In genomic region chr15:87724330-87724729, GRCh38 we compare ENCODE assay signal across 13 cellular contexts.
"Had no signal": no experiment of that assay in that cellular context is flagged by ENCODE, and none has a peak within 500 bp of the region (broad histone marks: within the 10 kb centered on the region; RNA-seq: fewer than 3 reads in every experiment).

No MANE protein-coding gene starts in this region.

- H2AFZ ChIP-seq: neural progenitor cell had no signal

- DNase-seq: activated CD4-positive, alpha-beta T cell treated with anti-CD3 and anti-CD28 coated beads for 4 hours; activated CD8-positive, alpha-beta memory T cell treated with anti-CD3 and anti-CD28 coated beads, Interleukin-2, amount 50 U/mL, for 48 hours; activated CD8-positive, alpha-beta T cell treated with anti-CD3 and anti-CD28 coated beads, Interleukin-2, amount 10 ng/mL, durations not matched to agents 7 days and 5 days; activated naive CD8-positive, alpha-beta T cell treated with anti-CD3 and anti-CD28 coated beads, Interleukin-2, amount 10 ng/mL, durations not matched to agents 7 days and 5 days; dorsolateral prefrontal cortex; islet precursor cell; pancreas; small intestine; T-helper 2 cell; thyroid gland; WERI-Rb-1 had no signal

- H3K4me2 ChIP-seq: neural progenitor cell had no signal

- H3K4me1 ChIP-seq: ascending aorta, pancreas, thyroid gland had no signal

- H3K27ac ChIP-seq: ascending aorta, dorsolateral prefrontal cortex, neural progenitor cell, pancreas, thyroid gland had no signal

- H3K36me3 ChIP-seq: ascending aorta, neural progenitor cell, pancreas, thyroid gland, WERI-Rb-1 had no signal

- H3K27me3 ChIP-seq: ascending aorta, neural progenitor cell, thyroid gland had no signal

- H3K9ac ChIP-seq: neural progenitor cell had no signal

- H3K9me3 ChIP-seq: ascending aorta, pancreas, thyroid gland had no signal

- H3K4me3 ChIP-seq: ascending aorta, dorsolateral prefrontal cortex, neural progenitor cell, pancreas, thyroid gland had no signal
